In the genomic region with DNA sequence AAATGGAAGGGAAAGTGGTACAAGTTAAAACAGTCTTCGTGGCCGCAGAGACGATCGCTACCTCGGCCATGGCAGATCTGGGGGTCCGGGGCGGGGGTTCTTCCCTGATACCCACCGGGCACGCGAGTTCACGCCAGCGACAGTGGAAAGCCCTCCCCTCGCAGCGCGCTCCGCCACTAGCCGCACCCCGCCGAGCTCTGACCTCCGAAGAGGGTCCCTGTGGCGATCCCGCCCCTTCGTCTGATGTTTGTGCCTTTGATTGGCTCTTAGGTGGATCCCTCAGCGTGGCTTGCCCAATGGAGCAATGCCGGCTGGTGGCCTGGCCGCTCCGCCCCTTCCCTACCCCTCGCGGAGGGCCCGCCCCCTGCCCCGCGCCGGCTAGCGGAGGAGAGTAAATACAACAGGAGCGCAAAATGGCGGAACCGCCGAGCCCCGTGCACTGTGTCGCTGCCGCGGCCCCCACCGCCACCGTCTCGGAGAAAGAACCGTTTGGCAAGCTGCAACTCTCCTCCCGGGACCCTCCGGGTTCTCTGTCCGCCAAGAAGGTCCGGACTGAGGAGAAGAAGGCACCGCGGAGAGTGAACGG, we compare ENCODE assay signal across 8 cellular contexts. TPM values are rescaled to one million over a fixed set of nuclear protein-coding genes. Genes with fewer than 3 reads are reported as not detected.
DNase-seq lines count a peak whose midpoint lies in the region; ATAC-seq and TF ChIP-seq lines count a peak whose summit lies in the region.

A gene (plus strand): TSS at position 403 of the 586 bp plus-strand sequence. CDS start 11 bp downstream, at position 414.

- no peaks in the 10 kb centered on the region for H3K9me3 Mint-ChIP-seq in nephron
- no peaks in the 10 kb centered on the region for H3K9me3 Mint-ChIP-seq in stimulated activated naive CD8-positive, alpha-beta T cell treated with anti-CD3 and anti-CD28 coated beads, Interleukin-15, Interleukin-2, amounts not matched to agents 100 ng/mL and 50 ng/mL, for 24 hours

- DNase-seq in ELR (ENCODE audit: low read depth) (peak; percentile 98), H4 (ENCODE audit: low spot score) (peak; percentile 99), LoVo (ENCODE audit: low spot score) (peak; percentile 100), RWPE2 (ENCODE audit: low spot score) (peak; percentile 97), fibroblast of pulmonary artery (ENCODE audit: low read depth) (peak; percentile 98)
- DNase-seq in activated T-helper 9 cell treated with anti-CD3 and anti-CD28 coated beads, Interleukin-2, amount 50 U/mL, for 16 hours (ENCODE audit: low read depth) = peak; percentile 98

- H3K9me3 ChIP-seq in RWPE2 (ENCODE audit: severe bottlenecking) = no peaks in the 10 kb centered on the region

- peak within 1 kb of the TSS; percentile 93 for H3K4me3 ChIP-seq in RWPE2 (ENCODE audit: severe bottlenecking)
- peak within 1 kb of the TSS; percentile 81 for H3K4me3 ChIP-seq in fibroblast of pulmonary artery (replicated peaks; ENCODE audit: low read depth, low read length)

- H3K36me3 ChIP-seq in RWPE2 (ENCODE audit: low read depth) = no peaks in the 10 kb centered on the region

- H3K27me3 ChIP-seq in RWPE2 (ENCODE audit: insufficient read depth, poor library complexity, severe bottlenecking) = no peaks in the 10 kb centered on the region

- peaks cover 17% of the 10 kb centered on the region for H3K4me1 ChIP-seq in RWPE2 (ENCODE audit: insufficient read depth, poor library complexity, severe bottlenecking)

- H3K27ac Mint-ChIP-seq in nephron = peak within 1 kb of the TSS; percentile 98 to 99 (median 99)
- peak within 1 kb of the TSS; percentile 92 for H3K27ac Mint-ChIP-seq in stimulated activated naive CD8-positive, alpha-beta T cell treated with anti-CD3 and anti-CD28 coated beads, Interleukin-15, Interleukin-2, amounts not matched to agents 100 ng/mL and 50 ng/mL, for 24 hours

- H3K4me3 Mint-ChIP-seq in nephron = peak within 1 kb of the TSS; percentile 100
- peak within 1 kb of the TSS; percentile 98 for H3K4me3 Mint-ChIP-seq in stimulated activated naive CD8-positive, alpha-beta T cell treated with anti-CD3 and anti-CD28 coated beads, Interleukin-15, Interleukin-2, amounts not matched to agents 100 ng/mL and 50 ng/mL, for 24 hours

- ATAC-seq in RWPE2 (ENCODE audit: low read depth) = peak; percentile 96

- H3K27me3 Mint-ChIP-seq in nephron (ENCODE audit: low read depth) = no peaks in the 10 kb centered on the region
- no peaks in the 10 kb centered on the region for H3K27me3 Mint-ChIP-seq in stimulated activated naive CD8-positive, alpha-beta T cell treated with anti-CD3 and anti-CD28 coated beads, Interleukin-15, Interleukin-2, amounts not matched to agents 100 ng/mL and 50 ng/mL, for 24 hours

- TF ChIP-seq CTCF in RWPE2 (IDR thresholded peaks at IDR 0.05; ENCODE audit: poor library complexity, severe bottlenecking) = peak; percentile 21
- peak; percentile 23 for TF ChIP-seq CTCF in fibroblast of pulmonary artery (IDR thresholded peaks at IDR 0.05; ENCODE audit: low read length, missing control alignments)
- peak; percentile 21 to 45 (median 40) for TF ChIP-seq CTCF in nephron (IDR thresholded peaks at IDR 0.05; ENCODE audit: unreplicated experiment in 3 of 3)

- H3K36me3 Mint-ChIP-seq in nephron (ENCODE audit: low read depth) = peaks cover 18% of the 10 kb centered on the region
- peaks cover 13% of the 10 kb centered on the region for H3K36me3 Mint-ChIP-seq in stimulated activated naive CD8-positive, alpha-beta T cell treated with anti-CD3 and anti-CD28 coated beads, Interleukin-15, Interleukin-2, amounts not matched to agents 100 ng/mL and 50 ng/mL, for 24 hours (ENCODE audit: low read depth)

- peaks cover 54% of the 10 kb centered on the region for H3K4me1 Mint-ChIP-seq in nephron
- H3K4me1 Mint-ChIP-seq in stimulated activated naive CD8-positive, alpha-beta T cell treated with anti-CD3 and anti-CD28 coated beads, Interleukin-15, Interleukin-2, amounts not matched to agents 100 ng/mL and 50 ng/mL, for 24 hours (ENCODE audit: low read depth) = peaks cover 58% of the 10 kb centered on the region

- H3K27ac ChIP-seq in RWPE2 (ENCODE audit: poor library complexity, severe bottlenecking) = peak within 1 kb of the TSS; percentile 68

RNA-seq across cellular contexts. Expression of the gene that starts here (rescaled TPM):
- 9.9 and 25.6 TPM in 2 replicates for total RNA-seq in H4 (2014; rRNA removed; shearing (Covaris generic))

Comparison
In these comparisons a context has a peak if more than half of its experiments do, and no peak if none do; other contexts are left out.
1. Peak in every context shown above with its lines: DNase-seq, ATAC-seq, H3K4me3 ChIP-seq and H3K27ac ChIP-seq.